10 cellular contexts compared by ENCODE assay signal in the genomic region with DNA sequence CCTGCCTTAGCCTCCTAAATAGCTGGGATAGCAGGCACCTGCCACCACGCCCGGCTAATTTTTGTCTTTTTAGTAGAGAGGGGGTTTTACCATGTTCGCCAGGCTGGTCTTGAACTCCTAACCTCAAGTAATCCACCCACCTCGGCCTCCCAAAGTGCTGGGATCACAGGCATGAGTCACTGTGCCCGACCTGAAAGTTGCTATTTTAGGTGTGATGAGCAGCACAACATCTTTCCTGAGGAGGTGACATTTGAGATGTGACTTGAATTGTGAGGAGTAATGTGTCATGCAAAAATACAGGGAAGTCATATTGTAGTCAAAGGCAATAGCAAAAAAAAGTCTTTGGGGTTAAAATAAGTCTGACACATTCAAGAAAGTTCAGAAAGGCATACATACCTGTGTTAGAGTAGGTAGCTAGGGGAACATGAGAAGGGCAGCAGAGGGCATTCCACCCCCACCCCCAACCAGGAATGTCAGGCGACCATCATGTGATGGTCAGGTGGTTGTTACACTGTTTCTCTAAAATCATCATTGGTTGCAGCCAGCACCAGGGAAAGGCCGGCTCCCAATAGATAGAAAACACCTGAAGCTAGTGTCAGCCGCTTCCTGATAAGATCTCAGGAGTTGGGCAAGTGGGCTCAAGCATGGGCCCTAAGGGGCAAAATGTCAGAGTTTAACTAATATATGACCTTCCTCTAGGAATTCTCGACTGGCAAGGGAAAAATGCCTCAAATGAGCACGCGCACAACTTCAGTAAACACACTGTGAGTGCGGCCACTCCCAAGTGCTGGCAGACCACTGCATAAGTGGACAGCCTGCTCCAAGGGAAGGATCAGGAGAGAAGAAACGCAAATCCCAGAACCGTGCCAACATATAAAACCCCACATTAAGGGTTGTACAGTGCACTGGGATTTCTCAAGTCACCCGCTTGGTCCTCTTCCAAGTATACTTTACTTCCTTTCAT. TPM values are rescaled to one million over a fixed set of nuclear protein-coding genes. Genes with fewer than 3 reads are reported as not detected.
DNase-seq lines count a peak whose midpoint lies in the region; ATAC-seq and TF ChIP-seq lines count a peak whose summit lies in the region.
"Had no signal": no experiment of that assay in that cellular context is flagged by ENCODE, and none has a peak within 500 bp of the region (broad histone marks: within the 10 kb centered on the region; RNA-seq: fewer than 3 reads in every experiment).

A gene with protein sequence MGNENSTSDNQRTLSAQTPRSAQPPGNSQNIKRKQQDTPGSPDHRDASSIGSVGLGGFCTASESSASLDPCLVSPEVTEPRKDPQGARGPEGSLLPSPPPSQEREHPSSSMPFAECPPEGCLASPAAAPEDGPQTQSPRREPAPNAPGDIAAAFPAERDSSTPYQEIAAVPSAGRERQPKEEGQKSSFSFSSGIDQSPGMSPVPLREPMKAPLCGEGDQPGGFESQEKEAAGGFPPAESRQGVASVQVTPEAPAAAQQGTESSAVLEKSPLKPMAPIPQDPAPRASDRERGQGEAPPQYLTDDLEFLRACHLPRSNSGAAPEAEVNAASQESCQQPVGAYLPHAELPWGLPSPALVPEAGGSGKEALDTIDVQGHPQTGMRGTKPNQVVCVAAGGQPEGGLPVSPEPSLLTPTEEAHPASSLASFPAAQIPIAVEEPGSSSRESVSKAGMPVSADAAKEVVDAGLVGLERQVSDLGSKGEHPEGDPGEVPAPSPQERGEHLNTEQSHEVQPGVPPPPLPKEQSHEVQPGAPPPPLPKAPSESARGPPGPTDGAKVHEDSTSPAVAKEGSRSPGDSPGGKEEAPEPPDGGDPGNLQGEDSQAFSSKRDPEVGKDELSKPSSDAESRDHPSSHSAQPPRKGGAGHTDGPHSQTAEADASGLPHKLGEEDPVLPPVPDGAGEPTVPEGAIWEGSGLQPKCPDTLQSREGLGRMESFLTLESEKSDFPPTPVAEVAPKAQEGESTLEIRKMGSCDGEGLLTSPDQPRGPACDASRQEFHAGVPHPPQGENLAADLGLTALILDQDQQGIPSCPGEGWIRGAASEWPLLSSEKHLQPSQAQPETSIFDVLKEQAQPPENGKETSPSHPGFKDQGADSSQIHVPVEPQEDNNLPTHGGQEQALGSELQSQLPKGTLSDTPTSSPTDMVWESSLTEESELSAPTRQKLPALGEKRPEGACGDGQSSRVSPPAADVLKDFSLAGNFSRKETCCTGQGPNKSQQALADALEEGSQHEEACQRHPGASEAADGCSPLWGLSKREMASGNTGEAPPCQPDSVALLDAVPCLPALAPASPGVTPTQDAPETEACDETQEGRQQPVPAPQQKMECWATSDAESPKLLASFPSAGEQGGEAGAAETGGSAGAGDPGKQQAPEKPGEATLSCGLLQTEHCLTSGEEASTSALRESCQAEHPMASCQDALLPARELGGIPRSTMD (N-terminal part only) (plus strand): TSS at position 803 of the 964 bp plus-strand sequence. CDS start 32,819 bp downstream, outside the sequence.

- DNase-seq in activated naive CD4-positive, alpha-beta T cell treated with anti-CD3 and anti-CD28 coated beads, Interleukin-2, amount 50 U/mL, for 72 hours (ENCODE audit: low spot score in 2 of 2): no peak
- no peak for DNase-seq in activated naive CD4-positive, alpha-beta T cell treated with anti-CD3 and anti-CD28 coated beads, Interleukin-2, amount 50 U/mL, for 16 hours
- DNase-seq in ureter (ENCODE audit: low spot score): no peak
- no peak for DNase-seq in NCI-H345 (lab: John Stamatoyannopoulos, UW)
- DNase-seq in NCI-H526 treated with DMSO at 0.1 percent for 48 hours (lab: John Stamatoyannopoulos, UW): no peak
- DNase-seq in GF-D8 (lab: John Stamatoyannopoulos, UW): no peak
- DNase-seq: activated CD4-positive, alpha-beta T cell treated with anti-CD3 and anti-CD28 coated beads, Interleukin-2, amount 10 ng/mL, durations not matched to agents 7 days and 5 days; NCI-H1105 treated with DMSO at 0.1 percent for 48 hours had no signal

- H3K36me3 Mint-ChIP-seq in activated naive CD4-positive, alpha-beta T cell treated with anti-CD3 and anti-CD28 coated beads, Interleukin-2, amount 50 U/mL, for 72 hours: peaks cover 16 to 17% of the 10 kb centered on the region in 2 donors

- no peak for TF ChIP-seq CTCF in gastroesophageal sphincter (IDR thresholded peaks at IDR 0.05)
- TF ChIP-seq CTCF in neural cell (IDR thresholded peaks at IDR 0.05; ENCODE audit: poor library complexity, severe bottlenecking): no peak

- H3K9ac ChIP-seq in neural cell (ENCODE audit: low read length): no peak within 1 kb of the TSS

- no peaks in the 10 kb centered on the region for H3F3A ChIP-seq in neural cell (ENCODE audit: insufficient read depth, low read length, poor library complexity, severe bottlenecking)

- TF ChIP-seq POLR2A in gastroesophageal sphincter (IDR thresholded peaks at IDR 0.05): no peak

- no peak within 1 kb of the TSS for H3K27ac Mint-ChIP-seq in activated naive CD4-positive, alpha-beta T cell treated with anti-CD3 and anti-CD28 coated beads, Interleukin-2, amount 50 U/mL, for 72 hours
- H3K27ac Mint-ChIP-seq: activated CD4-positive, alpha-beta T cell treated with anti-CD3 and anti-CD28 coated beads, Interleukin-2, amount 10 ng/mL, durations not matched to agents 7 days and 5 days had no signal

- H3K9me3 Mint-ChIP-seq in activated naive CD4-positive, alpha-beta T cell treated with anti-CD3 and anti-CD28 coated beads, Interleukin-2, amount 50 U/mL, for 72 hours: peaks cover 3 to 24% of the 10 kb centered on the region in 2 donors

- H3K4me3 ChIP-seq in gastroesophageal sphincter (no peak within 1 kb of the TSS), neural cell (ENCODE audit: low read length) (no peak within 1 kb of the TSS)

- no peak within 1 kb of the TSS for H3K4me2 ChIP-seq in neural cell (ENCODE audit: low read length)

- peaks cover 0 to 10% (median 0%) of the 10 kb centered on the region in 3 donors for H3K9me3 ChIP-seq in gastroesophageal sphincter
- peaks cover 6% of the 10 kb centered on the region for H3K9me3 ChIP-seq in neural cell (ENCODE audit: low read length)

- no peaks in the 10 kb centered on the region for H3K79me2 ChIP-seq in neural cell (replicated peaks; ENCODE audit: insufficient read depth, low read length)

- no peaks in the 10 kb centered on the region for H3K36me3 ChIP-seq in gastroesophageal sphincter
- no peaks in the 10 kb centered on the region for H3K36me3 ChIP-seq in neural cell (ENCODE audit: insufficient read depth, low read length)

- ATAC-seq in activated naive CD4-positive, alpha-beta T cell treated with anti-CD3 and anti-CD28 coated beads, Interleukin-2, amount 50 U/mL, for 72 hours: peak; percentile 52 to 66
- ATAC-seq in gastroesophageal sphincter: no peak

- no peaks in the 10 kb centered on the region for H3K27me3 ChIP-seq in gastroesophageal sphincter
- no peaks in the 10 kb centered on the region for H3K27me3 ChIP-seq in neural cell (ENCODE audit: insufficient read depth, low read depth, low read length)

- H3K4me1 ChIP-seq in gastroesophageal sphincter: peaks cover 2 to 17% (median 3%) of the 10 kb centered on the region in 3 donors

- TF ChIP-seq EP300 in gastroesophageal sphincter (IDR thresholded peaks at IDR 0.05): no peak
- no peak for TF ChIP-seq EP300 in neural cell (conservative IDR thresholded peaks at IDR 0.05; ENCODE audit: poor library complexity, severe bottlenecking)

- H3K27ac ChIP-seq in gastroesophageal sphincter (peak within 1 kb of the TSS in 3 of 4 donors; percentile 39 to 58 (median 43)), neural cell (ENCODE audit: low read length) (no peak within 1 kb of the TSS)

- no peak within 1 kb of the TSS for H2AFZ ChIP-seq in neural cell (ENCODE audit: low read depth, low read length)

- no peaks in the 10 kb centered on the region for H4K20me1 ChIP-seq in neural cell (ENCODE audit: insufficient read depth)

- H3K9me2 ChIP-seq in neural cell (ENCODE audit: insufficient read depth, low read length): no peaks in the 10 kb centered on the region

- 71 to 73% methylated on average over 8 to 12 of the region's 15 CpGs for WGBS in gastroesophageal sphincter (ENCODE audit: low coverage in 1 of 2), 2 donors

- TF ChIP-seq RAD21 in neural cell (conservative IDR thresholded peaks at IDR 0.05): no peak

TF ChIP-seq in neural cell, 6 proteins besides CTCF, POLR2A, EP300 and RAD21:
- TF ChIP-seq TAF1 (IDR thresholded peaks at IDR 0.05; ENCODE audit: low read depth): no peak
- TF ChIP-seq MXI1 (conservative IDR thresholded peaks at IDR 0.05; ENCODE audit: poor library complexity, severe bottlenecking): no peak
- no peak for TF ChIP-seq EZH2 (IDR thresholded peaks at IDR 0.05; ENCODE audit: borderline replicate concordance, insufficient read depth, low read length, poor library complexity, severe bottlenecking)
- TF ChIP-seq POLR2AphosphoS5 (IDR thresholded peaks at IDR 0.05): no peak
- TF ChIP-seq SMC3 (conservative IDR thresholded peaks at IDR 0.05; ENCODE audit: poor library complexity): no peak
- TF ChIP-seq, protein P1, sequence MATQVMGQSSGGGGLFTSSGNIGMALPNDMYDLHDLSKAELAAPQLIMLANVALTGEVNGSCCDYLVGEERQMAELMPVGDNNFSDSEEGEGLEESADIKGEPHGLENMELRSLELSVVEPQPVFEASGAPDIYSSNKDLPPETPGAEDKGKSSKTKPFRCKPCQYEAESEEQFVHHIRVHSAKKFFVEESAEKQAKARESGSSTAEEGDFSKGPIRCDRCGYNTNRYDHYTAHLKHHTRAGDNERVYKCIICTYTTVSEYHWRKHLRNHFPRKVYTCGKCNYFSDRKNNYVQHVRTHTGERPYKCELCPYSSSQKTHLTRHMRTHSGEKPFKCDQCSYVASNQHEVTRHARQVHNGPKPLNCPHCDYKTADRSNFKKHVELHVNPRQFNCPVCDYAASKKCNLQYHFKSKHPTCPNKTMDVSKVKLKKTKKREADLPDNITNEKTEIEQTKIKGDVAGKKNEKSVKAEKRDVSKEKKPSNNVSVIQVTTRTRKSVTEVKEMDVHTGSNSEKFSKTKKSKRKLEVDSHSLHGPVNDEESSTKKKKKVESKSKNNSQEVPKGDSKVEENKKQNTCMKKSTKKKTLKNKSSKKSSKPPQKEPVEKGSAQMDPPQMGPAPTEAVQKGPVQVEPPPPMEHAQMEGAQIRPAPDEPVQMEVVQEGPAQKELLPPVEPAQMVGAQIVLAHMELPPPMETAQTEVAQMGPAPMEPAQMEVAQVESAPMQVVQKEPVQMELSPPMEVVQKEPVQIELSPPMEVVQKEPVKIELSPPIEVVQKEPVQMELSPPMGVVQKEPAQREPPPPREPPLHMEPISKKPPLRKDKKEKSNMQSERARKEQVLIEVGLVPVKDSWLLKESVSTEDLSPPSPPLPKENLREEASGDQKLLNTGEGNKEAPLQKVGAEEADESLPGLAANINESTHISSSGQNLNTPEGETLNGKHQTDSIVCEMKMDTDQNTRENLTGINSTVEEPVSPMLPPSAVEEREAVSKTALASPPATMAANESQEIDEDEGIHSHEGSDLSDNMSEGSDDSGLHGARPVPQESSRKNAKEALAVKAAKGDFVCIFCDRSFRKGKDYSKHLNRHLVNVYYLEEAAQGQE (IDR thresholded peaks at IDR 0.05; ENCODE audit: borderline replicate concordance): no peak

RNA-seq across cellular contexts. Expression of the gene that starts here (rescaled TPM):
- not detected for total RNA-seq in activated naive CD4-positive, alpha-beta T cell treated with anti-CD3 and anti-CD28 coated beads, Interleukin-2, amount 50 U/mL, for 72 hours
- total RNA-seq in gastroesophageal sphincter (100 to 1,000 TPM in 1 of 4 donors, 10 to 100 TPM in 3; 63.1 to 102 (median 74.9) TPM), ureter (98.1 TPM)
- polyA plus RNA-seq in neural cell: 17.6 and 19.9 TPM in 2 replicates
- 17.3 and 24.7 TPM in 2 replicates for polyA minus RNA-seq in neural cell
- total RNA-seq: activated CD4-positive, alpha-beta T cell treated with anti-CD3 and anti-CD28 coated beads, Interleukin-2, amount 10 ng/mL, durations not matched to agents 7 days and 5 days had no signal

Comparison
In these comparisons a context has a peak if more than half of its experiments do, and no peak if none do; other contexts are left out.
1. RNA of the gene that starts here (total RNA-seq): 98.1 TPM in ureter (single experiment) and 63.1 to 102 TPM in gastroesophageal sphincter; not detected in activated naive CD4-positive, alpha-beta T cell treated with anti-CD3 and anti-CD28 coated beads, Interleukin-2, amount 50 U/mL, for 72 hours; every median in the first group is over 10 times any median in the second.
2. Peak in ATAC-seq in activated naive CD4-positive, alpha-beta T cell treated with anti-CD3 and anti-CD28 coated beads, Interleukin-2, amount 50 U/mL, for 72 hours; RNA of the gene not detected or under 1 TPM.